21 cellular contexts compared by ENCODE assay signal in genomic region chr1:94936861-94937620, GRCh38. TPM values are rescaled to one million over a fixed set of nuclear protein-coding genes. Genes with fewer than 3 reads are reported as not detected.
DNase-seq lines count a peak whose midpoint lies in the region; ATAC-seq, FAIRE-seq and TF ChIP-seq lines count a peak whose summit lies in the region.
"Had no signal": no experiment of that assay in that cellular context is flagged by ENCODE, and none has a peak within 500 bp of the region (broad histone marks: within the 10 kb centered on the region; RNA-seq: fewer than 3 reads in every experiment).

No MANE protein-coding gene starts in this region.

- H3K27me3 ChIP-seq in HUES6 (ENCODE audit: control insufficient read depth, insufficient read depth, low read length) = no peaks in the 10 kb centered on the region
- no peaks in the 10 kb centered on the region for H3K27me3 ChIP-seq in astrocyte (ENCODE audit: insufficient read depth, low read length)
- H3K27me3 ChIP-seq: neutrophil, tibial nerve had no signal

- POLR2A ChIA-PET in A549 (lab: Yijun Ruan, JAX) = no interaction called here

- FAIRE-seq in A549 (lab: Jason Lieb, UNC) (no peak), astrocyte (lab: Jason Lieb, UNC) (peak; percentile 37), kidney (lab: Jason Lieb, UNC) (no peak)

- no peak overlapping the region for H3K27ac Mint-ChIP-seq in astrocyte (ENCODE audit: unreplicated experiment)
- H3K27ac Mint-ChIP-seq: activated CD4-positive, alpha-beta T cell treated with anti-CD3 and anti-CD28 coated beads, Interleukin-2, amount 10 ng/mL, durations not matched to agents 24 days and 14 days; activated naive CD8-positive, alpha-beta T cell treated with anti-CD3 and anti-CD28 coated beads for 36 hours; activated T-cell treated with anti-CD3 and anti-CD28 coated beads, Interleukin-2, amount 50 U/mL, for 24 hours had no signal

- peaks cover 10% of the 10 kb centered on the region; the same call in 1 of the 2 replicates for H3K36me3 ChIP-seq in HUES6 (ENCODE audit: control insufficient read depth, insufficient read depth, low read length)
- H3K36me3 ChIP-seq in astrocyte (ENCODE audit: insufficient read depth, low read length) = peaks cover 2% of the 10 kb centered on the region
- no peaks in the 10 kb centered on the region for H3K36me3 ChIP-seq in kidney (ENCODE audit: control insufficient read depth in 1 of 2, insufficient read depth in 2 of 2, low read length in 2 of 2)
- H3K36me3 ChIP-seq: neutrophil had no signal

- H3K27me3 Mint-ChIP-seq in astrocyte (ENCODE audit: low read depth, unreplicated experiment) = no peaks in the 10 kb centered on the region
- H3K27me3 Mint-ChIP-seq: activated naive CD8-positive, alpha-beta T cell treated with anti-CD3 and anti-CD28 coated beads for 36 hours had no signal

- H2AFZ ChIP-seq in astrocyte (ENCODE audit: low read depth, low read length) = no peak overlapping the region

- no peak for DNase-seq in A549 (ENCODE audit: low read depth in 1 of 2, low spot score in 1 of 2)
- peak; percentile 52 for DNase-seq in astrocyte (ENCODE audit: low read depth)
- DNase-seq in kidney = no peak
- no peak for DNase-seq in NCI-H2081 treated with DMSO at 0.1 percent for 48 hours (lab: John Stamatoyannopoulos, UW)
- DNase-seq in activated T-cell treated with anti-CD3 and anti-CD28 coated beads, Interleukin-2, amount 50 U/mL, for 1 hour = no peak
- no peak for DNase-seq in NCI-H1092 (lab: John Stamatoyannopoulos, UW)
- DNase-seq: activated CD4-positive, alpha-beta T cell treated with anti-CD3 and anti-CD28 coated beads, Interleukin-2, amount 10 ng/mL, durations not matched to agents 24 days and 14 days; activated naive CD8-positive, alpha-beta T cell treated with anti-CD3 and anti-CD28 coated beads for 36 hours; activated T-cell treated with anti-CD3 and anti-CD28 coated beads, Interleukin-2, amount 50 U/mL, for 24 hours; foreskin melanocyte; GF-D8; KBM-7; NCI-H1436; SIG-M5; T-helper 9 cell had no signal

- CTCF ChIA-PET in A549 (lab: Yijun Ruan, JAX) = interaction anchor here (0.6 to 1.4 kb wide), 4 partner anchors 9 to 106 kb away, joined by 3 to 5 read pairs (median 4); no protein-coding TSS in a partner anchor

- peaks cover 10% of the 10 kb centered on the region for H3K36me3 Mint-ChIP-seq in astrocyte (ENCODE audit: low read depth, unreplicated experiment)
- H3K36me3 Mint-ChIP-seq: activated naive CD8-positive, alpha-beta T cell treated with anti-CD3 and anti-CD28 coated beads for 36 hours had no signal

- H3K4me1 ChIP-seq in A549 (peaks cover 66% of the 10 kb centered on the region), HUES6 (ENCODE audit: control insufficient read depth, insufficient read depth, low read length) (peaks cover 30% of the 10 kb centered on the region), astrocyte (ENCODE audit: insufficient read depth, low read length) (peaks cover 29% of the 10 kb centered on the region), kidney (ENCODE audit: control insufficient read depth in 1 of 2, insufficient read depth in 1 of 2, low read depth in 1 of 2, low read length in 2 of 2) (peaks cover 17 to 41% of the 10 kb centered on the region in 2 donors)

- H3K4me1 Mint-ChIP-seq in astrocyte (ENCODE audit: low read depth, unreplicated experiment) = peaks cover 32% of the 10 kb centered on the region
- H3K4me1 Mint-ChIP-seq: activated naive CD8-positive, alpha-beta T cell treated with anti-CD3 and anti-CD28 coated beads for 36 hours; central memory CD8-positive, alpha-beta T cell had no signal

- intact Hi-C loops in kidney (cut with DNase I) = no loop called here

- no peak for TF ChIP-seq POLR2A in A549 (IDR thresholded peaks at IDR 0.05; ENCODE audit: low read length)

- TF ChIP-seq CTCF in A549 (IDR thresholded peaks at IDR 0.05) (no peak), astrocyte (IDR thresholded peaks at IDR 0.05; ENCODE audit: insufficient read depth, low read depth, low read length) (no peak), kidney (IDR thresholded peaks at IDR 0.05; ENCODE audit: borderline replicate concordance, extremely low read depth, insufficient read depth) (no peak)

- no peaks in the 10 kb centered on the region for H3K9me3 Mint-ChIP-seq in astrocyte (ENCODE audit: unreplicated experiment)
- H3K9me3 Mint-ChIP-seq: activated CD4-positive, alpha-beta T cell treated with anti-CD3 and anti-CD28 coated beads, Interleukin-2, amount 10 ng/mL, durations not matched to agents 24 days and 14 days; activated naive CD8-positive, alpha-beta T cell treated with anti-CD3 and anti-CD28 coated beads for 36 hours; activated T-cell treated with anti-CD3 and anti-CD28 coated beads, Interleukin-2, amount 50 U/mL, for 24 hours; central memory CD8-positive, alpha-beta T cell had no signal

- H3K79me2 ChIP-seq in astrocyte (ENCODE audit: insufficient read depth, low read length) = no peaks in the 10 kb centered on the region

- WGBS in A549 (ENCODE audit: missing lambda C conversion rate) = 47% methylated on average over 5 of the region's 5 CpGs

- no peaks in the 10 kb centered on the region for H4K20me1 ChIP-seq in astrocyte (ENCODE audit: insufficient read depth, low read length)

- no peaks in the 10 kb centered on the region for H3K9me3 ChIP-seq in A549
- no peaks in the 10 kb centered on the region for H3K9me3 ChIP-seq in HUES6 (ENCODE audit: control insufficient read depth, insufficient read depth, low read depth, low read length)
- H3K9me3 ChIP-seq in astrocyte (ENCODE audit: insufficient read depth, low read depth, low read length) = no peaks in the 10 kb centered on the region
- H3K9me3 ChIP-seq in kidney (ENCODE audit: control insufficient read depth in 1 of 2, low read length in 2 of 2) = no peaks in the 10 kb centered on the region
- H3K9me3 ChIP-seq: neutrophil, tibial nerve had no signal

- H3K4me3 ChIP-seq in A549 = no peak overlapping the region
- no peak overlapping the region; the same call in 1 of the 2 replicates for H3K4me3 ChIP-seq in HUES6 (ENCODE audit: low read depth, low read length)
- H3K4me3 ChIP-seq in astrocyte (ENCODE audit: insufficient read depth, low read depth, low read length) = no peak overlapping the region
- H3K4me3 ChIP-seq in kidney (ENCODE audit: low read length in 2 of 2) = no peak overlapping the region
- H3K4me3 ChIP-seq: skin epidermis had no signal

- H3K9ac ChIP-seq in HUES6 (ENCODE audit: low read length) (no peak overlapping the region), astrocyte (ENCODE audit: low read length) (no peak overlapping the region), kidney (ENCODE audit: low read length in 2 of 2) (no peak overlapping the region)

- TF ChIP-seq RAD21 in A549 (conservative IDR thresholded peaks at IDR 0.05 in 1 of 2, IDR thresholded peaks at IDR 0.05 in 1 of 2) = no peak

- no peak for ATAC-seq in A549
- ATAC-seq in activated CD4-positive, CD25-positive, alpha-beta regulatory T cell treated with anti-CD3 and anti-CD28 coated beads, Interleukin-2, amount 50 U/mL, for 24 hours = no peak

- H3K4me2 ChIP-seq in A549 (peak overlapping the region; percentile 50), astrocyte (ENCODE audit: low read length) (peak overlapping the region; percentile 14)

- no peak for TF ChIP-seq EP300 in A549 (IDR thresholded peaks at IDR 0.05)

- H3K4me3 Mint-ChIP-seq in astrocyte (ENCODE audit: unreplicated experiment) = no peak overlapping the region
- H3K4me3 Mint-ChIP-seq: activated CD4-positive, alpha-beta T cell treated with anti-CD3 and anti-CD28 coated beads, Interleukin-2, amount 10 ng/mL, durations not matched to agents 24 days and 14 days; activated naive CD8-positive, alpha-beta T cell treated with anti-CD3 and anti-CD28 coated beads for 36 hours; activated T-cell treated with anti-CD3 and anti-CD28 coated beads, Interleukin-2, amount 50 U/mL, for 24 hours; central memory CD8-positive, alpha-beta T cell had no signal

- H3K27ac ChIP-seq in A549 (peak overlapping the region; percentile 37 to 49; a peak in 5 of 6 replicates), HUES6 (ENCODE audit: low read depth, low read length) (peak overlapping the region; percentile 53; the same call in 1 of the 2 replicates), astrocyte (ENCODE audit: low read depth, low read length) (no peak overlapping the region), kidney (ENCODE audit: low read depth in 2 of 2, low read length in 2 of 2) (peak overlapping the region; percentile 68 to 71)
- H3K27ac ChIP-seq: neutrophil had no signal

TF ChIP-seq in A549, 52 proteins besides CTCF, POLR2A, EP300 and RAD21:
- TF ChIP-seq HOXA7 (CRISPR knock-in tag; IDR thresholded peaks at IDR 0.05) (no peak), GATA3 (IDR thresholded peaks at IDR 0.05; ENCODE audit: borderline replicate concordance) (peak; percentile 30; the same call in 1 of the 2 replicates)

RNA-seq across cellular contexts. Expression of gene CNN3, which starts 10.1 kb away (rescaled TPM):
- polyA plus RNA-seq in A549 (2011; rRNA removed) = 59.8 and 61.6 TPM in 2 replicates
- polyA plus RNA-seq in A549 (2012; cell fraction: cytosol; rRNA removed) = 24.8 and 27.4 TPM in 2 replicates
- polyA plus RNA-seq in A549 (2012; cell fraction: nucleus; rRNA removed) = 12.9 and 13.7 TPM in 2 replicates
- 70.2 to 83.4 TPM (median 78.3 TPM) in 3 replicates for polyA plus RNA-seq in A549 (2017; fragmentation: RNase III; extraction: RNeasy Plus Mini Kit Qiagen cat#74134 plus additional on column Dnase treatment)
- polyA minus RNA-seq in A549 (2011; rRNA and poly(A)+ RNA removed) = 60.2 and 64.6 TPM in 2 replicates
- 515 and 538 TPM in 2 replicates for total RNA-seq in astrocyte
- 291 TPM for total RNA-seq in kidney
- 232 TPM for polyA plus RNA-seq in kidney (ENCODE audit: insufficient read depth, low read depth, low replicate concordance)
